ENCODE assay signal across 9 cellular contexts in the genomic region with DNA sequence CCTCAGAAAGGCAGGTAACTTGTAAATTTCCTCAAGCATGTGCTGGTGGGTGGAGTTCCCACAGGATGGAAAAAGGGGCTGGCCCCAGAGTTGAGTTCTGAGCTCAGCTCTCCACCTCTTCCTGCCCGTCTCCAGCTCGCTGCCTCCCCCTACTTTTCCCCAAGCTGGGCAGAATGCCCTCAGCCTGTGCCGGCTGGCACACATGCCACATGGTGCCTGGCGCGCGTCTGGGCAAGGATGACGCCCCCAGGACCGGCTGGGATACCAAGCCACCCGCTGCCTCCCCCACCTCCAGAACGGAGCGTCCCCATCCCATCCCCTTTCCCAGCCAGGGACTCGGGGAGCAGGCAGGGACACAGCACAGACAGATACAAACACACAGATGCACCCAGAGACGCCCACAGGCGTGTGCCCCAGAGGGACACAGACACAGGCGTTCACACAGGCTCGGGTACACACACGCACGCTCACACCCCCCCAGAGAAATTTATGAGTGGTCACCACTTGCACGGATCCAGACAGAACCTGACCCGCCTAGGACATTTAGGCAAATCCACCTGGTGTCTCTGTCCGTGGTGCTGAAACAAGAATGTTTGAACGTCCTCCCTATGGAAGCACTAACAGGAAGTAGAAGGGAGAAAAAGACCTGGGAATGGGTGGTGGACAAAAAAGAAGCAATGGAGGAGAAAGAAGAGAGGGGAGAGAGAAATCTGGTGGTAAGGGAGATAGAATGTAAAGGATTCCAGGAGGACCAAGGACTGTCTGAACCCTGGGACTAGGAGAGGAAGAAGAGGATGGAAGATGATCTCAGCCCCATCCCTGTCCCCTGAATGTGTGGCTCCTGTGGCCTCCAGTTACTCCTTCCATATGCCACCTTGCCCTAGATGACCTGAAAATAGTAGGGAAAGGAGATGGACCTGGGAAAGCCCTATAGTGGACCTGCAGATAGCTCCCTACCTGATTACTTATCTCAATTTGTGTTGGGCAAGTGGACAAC. TPM values are rescaled to one million over a fixed set of nuclear protein-coding genes. Genes with fewer than 3 reads are reported as not detected.
A peak's percentile ranks its signal among the peaks of the same experiment; 100 is the strongest.
DNase-seq lines count a peak whose midpoint lies in the region; ATAC-seq and TF ChIP-seq lines count a peak whose summit lies in the region.
"Had no signal": no experiment of that assay in that cellular context is flagged by ENCODE, and none has a peak within 500 bp of the region (broad histone marks: within the 10 kb centered on the region; RNA-seq: fewer than 3 reads in every experiment).

No MANE protein-coding gene starts in this region.

- H4K20me1 ChIP-seq in neural cell (ENCODE audit: insufficient read depth), result no peaks in the 10 kb centered on the region

- DNase-seq in DMS79 treated with DMSO at 0.1 percent for 48 hours (lab: John Stamatoyannopoulos, UW), result peak; percentile 6
- DNase-seq in DMS79 (lab: John Stamatoyannopoulos, UW), result no peak
- DNase-seq in NCI-H2081 treated with DMSO at 0.1 percent for 48 hours (lab: John Stamatoyannopoulos, UW), result peak; percentile 50
- peak; percentile 78 for DNase-seq in cerebellar cortex (ENCODE audit: low spot score)
- DNase-seq in activated T-helper 1 cell treated with anti-CD3 and anti-CD28 coated beads, Interleukin-12 subunit alpha, Interleukin-12 subunit beta, Interleukin-2, Interleukin-4 antibody, amounts not matched to agents 30 ng/mL and 10 ng/mL and 1 ng/mL, durations not matched to agents 14 hours and 24 hours and 36 hours (ENCODE audit: low spot score), result no peak
- no peak for DNase-seq in NK-92 (lab: John Stamatoyannopoulos, UW; ENCODE audit: unreplicated experiment)

- no peak for TF ChIP-seq RAD21 in neural cell (conservative IDR thresholded peaks at IDR 0.05)

- H3K27me3 Mint-ChIP-seq in activated T-helper 1 cell treated with anti-CD3 and anti-CD28 coated beads, Interleukin-12 subunit alpha, Interleukin-12 subunit beta, Interleukin-2, Interleukin-4 antibody, amounts not matched to agents 30 ng/mL and 10 ng/mL and 1 ng/mL, durations not matched to agents 14 hours and 24 hours and 36 hours (ENCODE audit: insufficient read depth), result peaks cover 58% of the 10 kb centered on the region

- no peak overlapping the region for H3K9ac ChIP-seq in neural cell (ENCODE audit: low read length)

- H3K36me3 Mint-ChIP-seq in activated T-helper 1 cell treated with anti-CD3 and anti-CD28 coated beads, Interleukin-12 subunit alpha, Interleukin-12 subunit beta, Interleukin-2, Interleukin-4 antibody, amounts not matched to agents 30 ng/mL and 10 ng/mL and 1 ng/mL, durations not matched to agents 14 hours and 24 hours and 36 hours (ENCODE audit: low read depth), result peaks cover 4% of the 10 kb centered on the region

- H3K9me2 ChIP-seq in neural cell (ENCODE audit: insufficient read depth, low read length), result no peaks in the 10 kb centered on the region

- no peak overlapping the region for H3K4me2 ChIP-seq in neural cell (ENCODE audit: low read length)

- peaks cover 4% of the 10 kb centered on the region for H3K4me1 Mint-ChIP-seq in activated T-helper 1 cell treated with anti-CD3 and anti-CD28 coated beads, Interleukin-12 subunit alpha, Interleukin-12 subunit beta, Interleukin-2, Interleukin-4 antibody, amounts not matched to agents 30 ng/mL and 10 ng/mL and 1 ng/mL, durations not matched to agents 14 hours and 24 hours and 36 hours (ENCODE audit: low read depth)

- H3K36me3 ChIP-seq in neural cell (ENCODE audit: insufficient read depth, low read length), result no peaks in the 10 kb centered on the region

- no peak overlapping the region for H2AFZ ChIP-seq in neural cell (ENCODE audit: low read depth, low read length)

- H3K9me3 Mint-ChIP-seq in activated T-helper 1 cell treated with anti-CD3 and anti-CD28 coated beads, Interleukin-12 subunit alpha, Interleukin-12 subunit beta, Interleukin-2, Interleukin-4 antibody, amounts not matched to agents 30 ng/mL and 10 ng/mL and 1 ng/mL, durations not matched to agents 14 hours and 24 hours and 36 hours, result no peaks in the 10 kb centered on the region

- no peak for TF ChIP-seq CTCF in neural cell (IDR thresholded peaks at IDR 0.05; ENCODE audit: poor library complexity, severe bottlenecking)

- H3F3A ChIP-seq in neural cell (ENCODE audit: insufficient read depth, low read length, poor library complexity, severe bottlenecking), result no peaks in the 10 kb centered on the region

- H3K27ac ChIP-seq in neural cell (ENCODE audit: low read length), result no peak overlapping the region
- H3K27ac ChIP-seq: epithelial cell of prostate had no signal

- intact Hi-C loops in activated T-helper 1 cell treated with anti-CD3 and anti-CD28 coated beads, Interleukin-12 subunit alpha, Interleukin-12 subunit beta, Interleukin-2, Interleukin-4 antibody, amounts not matched to agents 30 ng/mL and 10 ng/mL and 1 ng/mL, durations not matched to agents 14 hours and 24 hours and 36 hours (cut with micrococcal nuclease), result no loop called here

- no peak for TF ChIP-seq EP300 in neural cell (conservative IDR thresholded peaks at IDR 0.05; ENCODE audit: poor library complexity, severe bottlenecking)

- H3K4me3 Mint-ChIP-seq in activated T-helper 1 cell treated with anti-CD3 and anti-CD28 coated beads, Interleukin-12 subunit alpha, Interleukin-12 subunit beta, Interleukin-2, Interleukin-4 antibody, amounts not matched to agents 30 ng/mL and 10 ng/mL and 1 ng/mL, durations not matched to agents 14 hours and 24 hours and 36 hours, result no peak overlapping the region

- peaks cover 63% of the 10 kb centered on the region for H3K27me3 ChIP-seq in neural cell (ENCODE audit: insufficient read depth, low read depth, low read length)

- no peaks in the 10 kb centered on the region for H3K9me3 ChIP-seq in neural cell (ENCODE audit: low read length)

- H3K79me2 ChIP-seq in neural cell (replicated peaks; ENCODE audit: insufficient read depth, low read length), result no peaks in the 10 kb centered on the region

- no peak for ATAC-seq in GM21515 (IDR thresholded peaks at IDR 0.05; ENCODE audit: unreplicated experiment)

- no peak overlapping the region for H3K4me3 ChIP-seq in neural cell (ENCODE audit: low read length)

- no peak overlapping the region for H3K27ac Mint-ChIP-seq in activated T-helper 1 cell treated with anti-CD3 and anti-CD28 coated beads, Interleukin-12 subunit alpha, Interleukin-12 subunit beta, Interleukin-2, Interleukin-4 antibody, amounts not matched to agents 30 ng/mL and 10 ng/mL and 1 ng/mL, durations not matched to agents 14 hours and 24 hours and 36 hours

TF ChIP-seq in neural cell, 6 proteins besides CTCF, POLR2A, EP300 and RAD21:
- TF ChIP-seq, protein P1, sequence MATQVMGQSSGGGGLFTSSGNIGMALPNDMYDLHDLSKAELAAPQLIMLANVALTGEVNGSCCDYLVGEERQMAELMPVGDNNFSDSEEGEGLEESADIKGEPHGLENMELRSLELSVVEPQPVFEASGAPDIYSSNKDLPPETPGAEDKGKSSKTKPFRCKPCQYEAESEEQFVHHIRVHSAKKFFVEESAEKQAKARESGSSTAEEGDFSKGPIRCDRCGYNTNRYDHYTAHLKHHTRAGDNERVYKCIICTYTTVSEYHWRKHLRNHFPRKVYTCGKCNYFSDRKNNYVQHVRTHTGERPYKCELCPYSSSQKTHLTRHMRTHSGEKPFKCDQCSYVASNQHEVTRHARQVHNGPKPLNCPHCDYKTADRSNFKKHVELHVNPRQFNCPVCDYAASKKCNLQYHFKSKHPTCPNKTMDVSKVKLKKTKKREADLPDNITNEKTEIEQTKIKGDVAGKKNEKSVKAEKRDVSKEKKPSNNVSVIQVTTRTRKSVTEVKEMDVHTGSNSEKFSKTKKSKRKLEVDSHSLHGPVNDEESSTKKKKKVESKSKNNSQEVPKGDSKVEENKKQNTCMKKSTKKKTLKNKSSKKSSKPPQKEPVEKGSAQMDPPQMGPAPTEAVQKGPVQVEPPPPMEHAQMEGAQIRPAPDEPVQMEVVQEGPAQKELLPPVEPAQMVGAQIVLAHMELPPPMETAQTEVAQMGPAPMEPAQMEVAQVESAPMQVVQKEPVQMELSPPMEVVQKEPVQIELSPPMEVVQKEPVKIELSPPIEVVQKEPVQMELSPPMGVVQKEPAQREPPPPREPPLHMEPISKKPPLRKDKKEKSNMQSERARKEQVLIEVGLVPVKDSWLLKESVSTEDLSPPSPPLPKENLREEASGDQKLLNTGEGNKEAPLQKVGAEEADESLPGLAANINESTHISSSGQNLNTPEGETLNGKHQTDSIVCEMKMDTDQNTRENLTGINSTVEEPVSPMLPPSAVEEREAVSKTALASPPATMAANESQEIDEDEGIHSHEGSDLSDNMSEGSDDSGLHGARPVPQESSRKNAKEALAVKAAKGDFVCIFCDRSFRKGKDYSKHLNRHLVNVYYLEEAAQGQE (IDR thresholded peaks at IDR 0.05; ENCODE audit: borderline replicate concordance), result peak; percentile 35
- TF ChIP-seq EZH2 (IDR thresholded peaks at IDR 0.05; ENCODE audit: borderline replicate concordance, insufficient read depth, low read length, poor library complexity, severe bottlenecking), result no peak
- TF ChIP-seq SMC3 (conservative IDR thresholded peaks at IDR 0.05; ENCODE audit: poor library complexity), result no peak
- TF ChIP-seq MXI1 (conservative IDR thresholded peaks at IDR 0.05; ENCODE audit: poor library complexity, severe bottlenecking), result no peak

RNA-seq across cellular contexts. Expression of a gene that starts 15.5 kb away (rescaled TPM):
- not detected in 2 replicates for polyA plus RNA-seq in neural cell
- polyA minus RNA-seq in neural cell, result not detected in 2 replicates
- not detected in 2 replicates for total RNA-seq in activated T-helper 1 cell treated with anti-CD3 and anti-CD28 coated beads, Interleukin-12 subunit alpha, Interleukin-12 subunit beta, Interleukin-2, Interleukin-4 antibody, amounts not matched to agents 30 ng/mL and 10 ng/mL and 1 ng/mL, durations not matched to agents 14 hours and 24 hours and 36 hours

RNA-seq across cellular contexts. Expression of a gene that starts 34.5 kb away (rescaled TPM):
- 1.8 and 3.5 TPM in 2 replicates for polyA plus RNA-seq in neural cell
- polyA minus RNA-seq in neural cell, result 1.2 and 2.9 TPM in 2 replicates
- total RNA-seq in activated T-helper 1 cell treated with anti-CD3 and anti-CD28 coated beads, Interleukin-12 subunit alpha, Interleukin-12 subunit beta, Interleukin-2, Interleukin-4 antibody, amounts not matched to agents 30 ng/mL and 10 ng/mL and 1 ng/mL, durations not matched to agents 14 hours and 24 hours and 36 hours, result not detected in 2 replicates

RNA-seq across cellular contexts. Expression of a gene that starts 44.7 kb away (rescaled TPM):
- 105 and 121 TPM in 2 replicates for polyA plus RNA-seq in neural cell
- polyA minus RNA-seq in neural cell, result 36.5 and 44.9 TPM in 2 replicates
- 54.7 and 65.3 TPM in 2 replicates for total RNA-seq in activated T-helper 1 cell treated with anti-CD3 and anti-CD28 coated beads, Interleukin-12 subunit alpha, Interleukin-12 subunit beta, Interleukin-2, Interleukin-4 antibody, amounts not matched to agents 30 ng/mL and 10 ng/mL and 1 ng/mL, durations not matched to agents 14 hours and 24 hours and 36 hours

Comparison
In these comparisons a context has a peak if more than half of its experiments do, and no peak if none do; other contexts are left out.
1. DNase-seq: peak in DMS79 treated with DMSO at 0.1 percent for 48 hours (single experiment), NCI-H2081 treated with DMSO at 0.1 percent for 48 hours (single experiment) and cerebellar cortex (single experiment); none in DMS79 (single experiment), activated T-helper 1 cell treated with anti-CD3 and anti-CD28 coated beads, Interleukin-12 subunit alpha, Interleukin-12 subunit beta, Interleukin-2, Interleukin-4 antibody, amounts not matched to agents 30 ng/mL and 10 ng/mL and 1 ng/mL, durations not matched to agents 14 hours and 24 hours and 36 hours (single experiment) and NK-92 (single experiment).